18 cellular contexts compared by ENCODE assay signal in the genomic region with DNA sequence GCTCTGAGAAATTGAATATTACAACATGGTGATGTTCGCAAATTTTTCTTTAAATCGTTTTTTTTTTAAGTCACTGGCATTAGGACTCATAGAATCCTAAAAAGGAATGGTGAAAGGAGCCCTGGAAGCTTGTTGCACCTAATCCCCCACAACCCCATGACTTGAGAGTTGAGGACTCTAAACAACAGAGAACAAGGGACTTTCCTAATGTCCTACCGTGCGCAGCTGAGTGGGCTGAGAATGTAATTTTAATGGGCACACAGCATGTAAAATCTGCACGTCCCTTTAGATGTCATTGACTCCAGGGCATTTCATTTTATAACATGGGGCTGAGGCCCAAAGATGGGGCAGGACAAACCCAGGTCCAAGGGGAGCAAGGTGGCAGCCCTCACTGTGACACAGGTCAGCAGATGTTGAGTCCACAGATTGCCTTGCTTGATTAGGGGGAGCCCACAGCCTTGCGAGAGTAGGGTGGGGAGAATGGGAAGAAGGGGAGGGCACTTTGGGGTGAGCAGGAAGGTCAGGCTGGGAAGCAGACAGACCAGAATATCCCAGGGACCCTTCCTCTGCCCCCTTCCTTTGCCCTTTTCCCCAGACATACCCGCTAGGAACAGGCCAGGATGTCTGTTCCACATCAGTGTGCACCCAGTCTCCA.
"Had no signal": no experiment of that assay in that cellular context is flagged by ENCODE, and none has a peak within 500 bp of the region (broad histone marks: within the 10 kb centered on the region; RNA-seq: fewer than 3 reads in every experiment).

No MANE protein-coding gene starts in this region.

- H3K27me3 Mint-ChIP-seq: activated CD4-positive, alpha-beta T cell treated with anti-CD3 and anti-CD28 coated beads for 36 hours; activated naive CD8-positive, alpha-beta T cell had no signal

- H3K36me3 Mint-ChIP-seq: activated naive CD8-positive, alpha-beta T cell had no signal

- H3K9me3 ChIP-seq: adrenal gland, ascending aorta, heart left ventricle, thoracic aorta, upper lobe of left lung had no signal

- H3K4me3 Mint-ChIP-seq: activated B cell treated with CpG ODN at 0.5 μM for 24 hours; activated CD4-positive, alpha-beta T cell treated with anti-CD3 and anti-CD28 coated beads for 36 hours; activated naive CD8-positive, alpha-beta T cell; central memory CD8-positive, alpha-beta T cell; endodermal cell had no signal

- ATAC-seq: activated CD4-positive, alpha-beta T cell treated with anti-CD3 and anti-CD28 coated beads for 36 hours; heart left ventricle; left colon had no signal

- H3K27me3 ChIP-seq: adrenal gland, ascending aorta, upper lobe of left lung had no signal

- H3K4me3 ChIP-seq: adrenal gland, ascending aorta, heart left ventricle, thoracic aorta, upper lobe of left lung had no signal

- H3K27ac ChIP-seq: adrenal gland, ascending aorta, heart left ventricle, thoracic aorta, upper lobe of left lung had no signal

- H3K4me1 ChIP-seq: ascending aorta, upper lobe of left lung had no signal

- H3K4me1 Mint-ChIP-seq: activated B cell treated with CpG ODN at 0.5 μM for 24 hours; activated CD4-positive, alpha-beta T cell treated with anti-CD3 and anti-CD28 coated beads for 36 hours; central memory CD8-positive, alpha-beta T cell had no signal

- DNase-seq: activated B cell treated with CpG ODN at 0.5 μM for 24 hours; activated CD4-positive, alpha-beta T cell treated with anti-CD3 and anti-CD28 coated beads for 36 hours; activated CD4-positive, alpha-beta T cell treated with anti-CD3 and anti-CD28 coated beads, Interleukin-2, amount 50 U/mL, for 4 hours; activated T-cell treated with anti-CD3 and anti-CD28 coated beads, Interleukin-2, amount 50 U/mL, for 1 hour; endodermal cell; heart left ventricle; left colon; mesenchymal stem cell; stimulated activated CD4-positive, alpha-beta T cell treated with anti-CD3 and anti-CD28 coated beads, Interleukin-4, amount 100 ng/mL, for 1 hour; stimulated activated naive CD4-positive, alpha-beta T cell treated with Interleukin-2 at 50 U/mL for 16 hours; upper lobe of left lung had no signal

- H3K36me3 ChIP-seq: adrenal gland, ascending aorta, heart left ventricle, thoracic aorta, upper lobe of left lung had no signal

- FAIRE-seq: colon, keratinocyte had no signal

- H3K27ac Mint-ChIP-seq: activated B cell treated with CpG ODN at 0.5 μM for 24 hours; activated CD4-positive, alpha-beta T cell treated with anti-CD3 and anti-CD28 coated beads for 36 hours; activated naive CD8-positive, alpha-beta T cell; endodermal cell had no signal

- H3K9me3 Mint-ChIP-seq: activated B cell treated with CpG ODN at 0.5 μM for 24 hours; central memory CD8-positive, alpha-beta T cell; endodermal cell had no signal
